ENCODE assay signal across 9 cellular contexts in genomic region chr12:120497524-120498150, GRCh38. TPM values are rescaled to one million over a fixed set of nuclear protein-coding genes. Genes with fewer than 3 reads are reported as not detected.
DNase-seq lines count a peak whose midpoint lies in the region; ATAC-seq and TF ChIP-seq lines count a peak whose summit lies in the region.
"Had no signal": no experiment of that assay in that cellular context is flagged by ENCODE, and none has a peak within 500 bp of the region (broad histone marks: within the 10 kb centered on the region; RNA-seq: fewer than 3 reads in every experiment).

No MANE protein-coding gene starts in this region.

- DNase-seq in GM03348 (ENCODE audit: low spot score) (peak; percentile 50), SK-N-MC (ENCODE audit: low read depth, low spot score) (no peak), fibroblast of lung (ENCODE audit: low read depth in 2 of 2) (peak; percentile 20 to 45), retinal pigment epithelial cell (ENCODE audit: low read depth) (no peak), NCI-H82 (lab: John Stamatoyannopoulos, UW) (no peak), retina (no peak)
- DNase-seq: activated CD8-positive, alpha-beta memory T cell treated with anti-CD3 and anti-CD28 coated beads for 24 hours had no signal

- H3K4me1 ChIP-seq in fibroblast of lung (ENCODE audit: control insufficient read depth, extremely low read depth, insufficient read depth, low read length), result peaks cover 6% of the 10 kb centered on the region

- H4K20me1 ChIP-seq in fibroblast of lung (ENCODE audit: control insufficient read depth, extremely low read depth, insufficient read depth, low read length), result peaks cover 7% of the 10 kb centered on the region

- ATAC-seq in HG02884 (IDR thresholded peaks at IDR 0.05; ENCODE audit: unreplicated experiment) (no peak), HG03378 (IDR thresholded peaks at IDR 0.05; ENCODE audit: unreplicated experiment) (no peak)

- peaks cover 33% of the 10 kb centered on the region for H3K79me2 ChIP-seq in fibroblast of lung (ENCODE audit: control insufficient read depth, insufficient read depth, low read length)

- H3K9me3 ChIP-seq in SK-N-MC (ENCODE audit: low read depth, low read length) (no peaks in the 10 kb centered on the region), fibroblast of lung (ENCODE audit: control insufficient read depth, insufficient read depth, low read depth, low read length) (no peaks in the 10 kb centered on the region)

- H3K9ac ChIP-seq in SK-N-MC (ENCODE audit: insufficient read length) (peak overlapping the region; percentile 78), fibroblast of lung (ENCODE audit: insufficient read depth, low read length) (peak overlapping the region; percentile 24)

- H3K4me3 ChIP-seq in SK-N-MC, result peak overlapping the region; percentile 82
- H3K4me3 ChIP-seq in fibroblast of lung (replicated peaks in 1 of 4; ENCODE audit: control extremely low read depth in 1 of 4, insufficient read depth in 1 of 4, low read depth in 3 of 4, low read length in 4 of 4), result peak overlapping the region; percentile 81 to 98 (median 96)
- H3K4me3 ChIP-seq in retinal pigment epithelial cell (ENCODE audit: low read length), result peak overlapping the region; percentile 91

- H2AFZ ChIP-seq in fibroblast of lung (ENCODE audit: low read length), result no peak overlapping the region

- peaks cover 22% of the 10 kb centered on the region for H3K36me3 ChIP-seq in SK-N-MC (ENCODE audit: insufficient read depth, low read length)
- H3K36me3 ChIP-seq in fibroblast of lung (ENCODE audit: control insufficient read depth, insufficient read depth, low read length), result peaks cover 11% of the 10 kb centered on the region

- no peak overlapping the region for H3K27ac ChIP-seq in SK-N-MC
- no peak overlapping the region for H3K27ac ChIP-seq in fibroblast of lung (ENCODE audit: insufficient read depth, low read length)

- no peaks in the 10 kb centered on the region for H3K27me3 ChIP-seq in fibroblast of lung (ENCODE audit: control insufficient read depth, insufficient read depth, low read length)

- TF ChIP-seq CTCF in fibroblast of lung (conservative IDR thresholded peaks at IDR 0.05 in 1 of 2, IDR thresholded peaks at IDR 0.05 in 1 of 2; ENCODE audit: low read depth in 1 of 2, low read length in 2 of 2) (peak in 1 of 2 donors; percentile 4), retinal pigment epithelial cell (conservative IDR thresholded peaks at IDR 0.05; ENCODE audit: low read depth, low read length) (no peak)

- H3K4me2 ChIP-seq in fibroblast of lung (ENCODE audit: extremely low read depth, insufficient read depth, low read length), result peak overlapping the region; percentile 97

RNA-seq across cellular contexts. Expression of gene DYNLL1, which starts 1.7 kb away (rescaled TPM):
- total RNA-seq in fibroblast of lung, result 222 and 289 TPM in 2 replicates
- 616 and 638 TPM in 2 replicates for polyA plus RNA-seq in fibroblast of lung
- polyA plus RNA-seq in fibroblast of lung (2012), result 638 and 701 TPM in 2 replicates
- polyA minus RNA-seq in fibroblast of lung (ENCODE audit: low replicate concordance), result 69.7 and 113 TPM in 2 replicates

RNA-seq across cellular contexts. Expression of gene SRSF9, which starts 28.1 kb away (rescaled TPM):
- 176 and 188 TPM in 2 replicates for total RNA-seq in fibroblast of lung
- polyA plus RNA-seq in fibroblast of lung, result 150 and 164 TPM in 2 replicates
- 184 and 215 TPM in 2 replicates for polyA plus RNA-seq in fibroblast of lung (2012)
- polyA minus RNA-seq in fibroblast of lung (ENCODE audit: low replicate concordance), result 44.1 and 46.0 TPM in 2 replicates

RNA-seq across cellular contexts. Expression of gene COQ5, which starts 31.3 kb away (rescaled TPM):
- total RNA-seq in fibroblast of lung, result 31.8 and 38.5 TPM in 2 replicates
- polyA plus RNA-seq in fibroblast of lung, result 32.1 and 39.1 TPM in 2 replicates
- polyA plus RNA-seq in fibroblast of lung (2012), result 32.8 and 34.0 TPM in 2 replicates
- 6.9 and 7.1 TPM in 2 replicates for polyA minus RNA-seq in fibroblast of lung (ENCODE audit: low replicate concordance)

RNA-seq across cellular contexts. Expression of gene RNF10, which starts 36.5 kb away (rescaled TPM):
- 93.0 and 174 TPM in 2 replicates for total RNA-seq in fibroblast of lung
- 184 and 189 TPM in 2 replicates for polyA plus RNA-seq in fibroblast of lung
- polyA plus RNA-seq in fibroblast of lung (2012), result 181 and 204 TPM in 2 replicates
- polyA minus RNA-seq in fibroblast of lung (ENCODE audit: low replicate concordance), result 434 and 475 TPM in 2 replicates

RNA-seq across cellular contexts. Expression of gene GATC, which starts 51.4 kb away (rescaled TPM):
- total RNA-seq in fibroblast of lung, result 18.2 and 22.3 TPM in 2 replicates
- 17.5 and 18.4 TPM in 2 replicates for polyA plus RNA-seq in fibroblast of lung
- polyA plus RNA-seq in fibroblast of lung (2012), result 12.9 and 14.4 TPM in 2 replicates
- polyA minus RNA-seq in fibroblast of lung (ENCODE audit: low replicate concordance), result 7.1 and 19.4 TPM in 2 replicates

Comparison
In these comparisons a context has a peak if more than half of its experiments do, and no peak if none do; other contexts are left out.
1. DNase-seq: peak in GM03348 (single experiment) and fibroblast of lung (2 of 2); none in SK-N-MC (single experiment), retinal pigment epithelial cell (single experiment), NCI-H82 (single experiment) and retina (single experiment).
2. Peak in every context shown above with its lines, with median percentiles within 50 percentile points of each other: H3K4me3 ChIP-seq.